Comparison of ENCODE assay signal across 9 cellular contexts in the genomic region with DNA sequence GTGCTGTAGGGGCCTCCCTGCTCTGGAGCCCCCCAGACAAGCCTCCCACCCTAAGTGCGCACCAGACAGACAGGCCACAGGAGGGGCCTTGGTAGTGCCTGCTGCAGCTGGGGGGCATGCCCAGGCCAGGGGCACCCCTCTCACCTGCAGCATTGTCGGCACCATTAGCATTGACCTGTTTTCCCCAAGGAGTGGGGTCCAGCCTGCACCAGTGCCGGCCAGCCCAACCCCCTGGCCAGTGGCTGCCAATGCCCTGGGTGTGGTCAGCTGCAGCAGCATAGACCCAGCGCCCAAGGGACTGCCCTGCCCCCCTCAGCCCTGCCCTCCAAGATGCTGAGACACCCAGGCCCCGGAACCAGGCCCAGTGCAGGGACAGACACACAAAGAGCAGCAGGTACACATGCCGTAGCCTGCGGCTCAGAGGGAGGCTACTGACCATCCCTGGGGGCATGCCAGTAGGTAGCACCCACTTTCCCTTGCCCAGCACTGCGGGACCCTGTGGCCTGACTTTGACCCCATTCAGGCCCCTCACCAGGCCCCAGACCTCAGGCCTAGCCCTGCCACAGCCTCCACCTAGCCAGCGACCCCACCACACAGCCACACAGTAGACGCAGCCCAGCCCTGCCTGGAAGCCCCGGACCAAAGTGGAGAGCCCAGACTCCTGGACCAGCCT. TPM values are rescaled to one million over a fixed set of nuclear protein-coding genes. Genes with fewer than 3 reads are reported as not detected.
DNase-seq lines count a peak whose midpoint lies in the region; TF ChIP-seq lines count a peak whose summit lies in the region.
"Had no signal": no experiment of that assay in that cellular context is flagged by ENCODE, and none has a peak within 500 bp of the region (broad histone marks: within the 10 kb centered on the region; RNA-seq: fewer than 3 reads in every experiment).

No MANE protein-coding gene starts in this region.

- peaks cover 52% of the 10 kb centered on the region for H3K4me1 ChIP-seq in PC-9 (replicated peaks; ENCODE audit: insufficient read depth)

- no peak overlapping the region for H3K27ac Mint-ChIP-seq in nephron

- H3K9me3 ChIP-seq in AG04450 (ENCODE audit: control insufficient read depth, insufficient read depth, low read length) (no peaks in the 10 kb centered on the region; the same call in 1 of the 2 replicates), PC-9 (ENCODE audit: insufficient read depth, low read depth) (no peaks in the 10 kb centered on the region)

- H3K4me3 Mint-ChIP-seq in nephron, result peak overlapping the region; percentile 90 to 91 (median 90)

- peaks cover 34% of the 10 kb centered on the region for H3F3A ChIP-seq in PC-9 (ENCODE audit: insufficient read depth, low read depth)

- H3K4me3 ChIP-seq in AG04450 (ENCODE audit: low read depth, low read length) (peak overlapping the region; percentile 58), PC-9 (peak overlapping the region; percentile 55; the same call in 1 of the 2 replicates)

- TF ChIP-seq CTCF in AG04450 (IDR thresholded peaks at IDR 0.05; ENCODE audit: low read depth, low read length) (no peak), PC-9 (conservative IDR thresholded peaks at IDR 0.05) (no peak), nephron (IDR thresholded peaks at IDR 0.05; ENCODE audit: unreplicated experiment in 3 of 3) (no peak)

- no peaks in the 10 kb centered on the region for H3K36me3 Mint-ChIP-seq in nephron (ENCODE audit: low read depth)

- H3K27me3 Mint-ChIP-seq in nephron (ENCODE audit: low read depth), result peaks cover 38% of the 10 kb centered on the region

- H3K9me3 Mint-ChIP-seq in nephron, result no peaks in the 10 kb centered on the region

- H3K36me3 ChIP-seq in PC-9 (ENCODE audit: low read depth), result no peaks in the 10 kb centered on the region

- H3K79me2 ChIP-seq in PC-9 (ENCODE audit: low read depth), result no peaks in the 10 kb centered on the region

- DNase-seq in AG04450 (ENCODE audit: low read depth, low spot score), result no peak
- DNase-seq in PC-9, result no peak
- no peak for DNase-seq in epithelial cell of prostate (ENCODE audit: low read depth, low spot score)
- no peak for DNase-seq in SIG-M5 treated with dmso at 0.1 percent for 504 hours (lab: John Stamatoyannopoulos, UW; ENCODE audit: unreplicated experiment)
- no peak for DNase-seq in stimulated activated CD4-positive, alpha-beta T cell treated with anti-CD3 and anti-CD28 coated beads, Interleukin-2, amount 100 ng/mL, for 24 hours
- DNase-seq in NCI-H187 treated with DMSO at 0.1 percent for 48 hours (lab: John Stamatoyannopoulos, UW), result no peak
- DNase-seq in MV-4-11 (lab: John Stamatoyannopoulos, UW), result no peak
- DNase-seq: GDM1 had no signal

- no peaks in the 10 kb centered on the region for H3K9me2 ChIP-seq in PC-9 (ENCODE audit: insufficient read depth)

- POLR2A ChIA-PET in AG04450 (lab: Yijun Ruan, JAX), result no interaction called here
- POLR2A ChIA-PET in PC-9 (lab: Charles Lee; ENCODE audit: unreplicated experiment), result interaction anchor here (0.6 kb wide), 1 partner anchor 68 kb away, joined by 3 read pairs; no protein-coding TSS in a partner anchor

- H3K4me2 ChIP-seq in PC-9, result peak overlapping the region; percentile 93

- TSS peak; percentile 24 for BruUV-seq in PC-9 (replicated peaks; lab: Mats Ljungman, UMichigan)

- peaks cover 34% of the 10 kb centered on the region for H3K4me1 Mint-ChIP-seq in nephron

- peak overlapping the region; percentile 70; the same call in 1 of the 2 replicates for H2AFZ ChIP-seq in PC-9

- CTCF ChIA-PET in AG04450 (lab: Charles Lee), result interaction anchor here (1.3 to 6.2 kb wide), 3 partner anchors 7 to 69 kb away, joined by 3 to 127 read pairs (median 16); no protein-coding TSS in a partner anchor
- CTCF ChIA-PET in PC-9 (lab: Charles Lee), result interaction anchor here (0.6 kb wide), 2 partner anchors 46 to 69 kb away, joined by 4 to 9 read pairs; no protein-coding TSS in a partner anchor

- H3K27me3 ChIP-seq in AG04450 (ENCODE audit: control insufficient read depth, insufficient read depth, low read length), result no peaks in the 10 kb centered on the region
- H3K27me3 ChIP-seq in PC-9 (ENCODE audit: insufficient read depth, low read depth), result no peaks in the 10 kb centered on the region

- intact Hi-C loops in PC-9 (cut with micrococcal nuclease; ENCODE audit: unreplicated experiment), result no loop called here

- H4K20me1 ChIP-seq in PC-9 (ENCODE audit: insufficient read depth), result no peaks in the 10 kb centered on the region

- no peak overlapping the region for H3K27ac ChIP-seq in AG04450 (ENCODE audit: low read depth, low read length)
- H3K27ac ChIP-seq in PC-9, result no peak overlapping the region
- H3K27ac ChIP-seq in epithelial cell of prostate, result peak overlapping the region; percentile 65

RNA-seq across cellular contexts. Expression of gene AHNAK2, which starts 1.0 kb away (rescaled TPM):
- 10.0 and 10.5 TPM in 2 replicates for polyA plus RNA-seq in AG04450 (2011; rRNA removed)
- 40.9 and 45.1 TPM in 2 replicates for polyA minus RNA-seq in AG04450 (2011; rRNA and poly(A)+ RNA removed)
- total RNA-seq in PC-9 (2021), result 30.8 and 38.9 TPM in 2 replicates

RNA-seq across cellular contexts. Expression of gene CLBA1, which starts 8.4 kb away (rescaled TPM):
- 4.6 and 4.9 TPM in 2 replicates for polyA plus RNA-seq in AG04450 (2011; rRNA removed)
- 2.4 and 4.2 TPM in 2 replicates for polyA minus RNA-seq in AG04450 (2011; rRNA and poly(A)+ RNA removed)
- 12.5 and 12.6 TPM in 2 replicates for total RNA-seq in PC-9 (2021)

RNA-seq across cellular contexts. Expression of gene CDCA4, which starts 43.7 kb away (rescaled TPM):
- polyA plus RNA-seq in AG04450 (2011; rRNA removed), result 6.8 and 7.8 TPM in 2 replicates
- polyA minus RNA-seq in AG04450 (2011; rRNA and poly(A)+ RNA removed), result 5.0 and 6.3 TPM in 2 replicates
- 24.9 and 27.7 TPM in 2 replicates for total RNA-seq in PC-9 (2021)

RNA-seq across cellular contexts. Expression of gene PLD4, which starts 52.5 kb away (rescaled TPM):
- 0.01 TPM in 2 replicates for polyA plus RNA-seq in AG04450 (2011; rRNA removed)
- 0.17 TPM in 1 of 2 replicates, not detected in the other for polyA minus RNA-seq in AG04450 (2011; rRNA and poly(A)+ RNA removed)
- total RNA-seq in PC-9 (2021), result 0.05 TPM in 1 of 2 replicates, not detected in the other
